8 cellular contexts compared by ENCODE assay signal in genomic region chr6:3001773-3002293, GRCh38. TPM values are rescaled to one million over a fixed set of nuclear protein-coding genes. Genes with fewer than 3 reads are reported as not detected.
DNase-seq lines count a peak whose midpoint lies in the region; ATAC-seq and TF ChIP-seq lines count a peak whose summit lies in the region.

No MANE protein-coding gene starts in this region.

- H3K9me3 Mint-ChIP-seq in CD4-positive, alpha-beta T cell, result no peaks in the 10 kb centered on the region

- peaks cover 15 to 31% (median 31%) of the 10 kb centered on the region in 3 donors for H3K36me3 ChIP-seq in tibial artery

- H3K27ac Mint-ChIP-seq in CD4-positive, alpha-beta T cell, result peak overlapping the region; percentile 8

- H3K4me1 Mint-ChIP-seq in CD4-positive, alpha-beta T cell (ENCODE audit: low read depth), result peaks cover 31% of the 10 kb centered on the region

- CTCF ChIA-PET in CD4-positive, alpha-beta T cell (lab: Charles Lee), result interaction anchor here (0.6 to 2.6 kb wide), 18 partner anchors 9 to 144 kb away, joined by 3 to 29 read pairs (median 4); partner anchors contain the start of gene RIPK1

- H3K9me3 ChIP-seq in CD4-positive, alpha-beta T cell (ENCODE audit: control insufficient read depth, low read length), result no peaks in the 10 kb centered on the region
- H3K9me3 ChIP-seq in tibial artery, result no peaks in the 10 kb centered on the region

- no peaks in the 10 kb centered on the region for H3K27me3 ChIP-seq in CD4-positive, alpha-beta T cell (ENCODE audit: control insufficient read depth, insufficient read depth, low read length)
- H3K27me3 ChIP-seq in tibial artery, result no peaks in the 10 kb centered on the region

- no peaks in the 10 kb centered on the region for H3K27me3 Mint-ChIP-seq in CD4-positive, alpha-beta T cell

- no peak overlapping the region for H3K27ac ChIP-seq in CD4-positive, alpha-beta T cell (ENCODE audit: low read depth, low read length)
- peak overlapping the region; percentile 32 to 91 for H3K27ac ChIP-seq in tibial artery

- peaks cover 41% of the 10 kb centered on the region for H3K36me3 Mint-ChIP-seq in CD4-positive, alpha-beta T cell (ENCODE audit: low read depth)

- peak overlapping the region; percentile 81 for H3K4me3 Mint-ChIP-seq in CD4-positive, alpha-beta T cell

- intact Hi-C loops in CD4-positive, alpha-beta T cell (cut with DNase I, micrococcal nuclease), result loop anchor here in 1 of 2 experiments (1.0 to 2.0 kb wide), 2 partner anchors 21 to 51 kb away; no protein-coding TSS in a partner anchor
- intact Hi-C loops in tibial artery (cut with DNase I; ENCODE audit: low total_unique reads), result no loop called here

- POLR2A ChIA-PET in CD4-positive, alpha-beta T cell (lab: Charles Lee), result interaction anchor here (0.6 to 4.2 kb wide), 6 partner anchors 12 to 67 kb away, joined by 3 to 82 read pairs (median 15); no protein-coding TSS in a partner anchor

- DNase-seq in CD4-positive, alpha-beta T cell, result no peak
- DNase-seq in NCI-H510A treated with DMSO at 0.1 percent for 48 hours (lab: John Stamatoyannopoulos, UW) (peak; percentile 13), amniotic epithelial cell (ENCODE audit: low read depth) (peak; percentile 65), iPS-NIHi11 (ENCODE audit: low spot score) (peak; percentile 43), tibial artery (peak in 1 of 2 donors; percentile 29), OCI-M2 (lab: John Stamatoyannopoulos, UW; ENCODE audit: unreplicated experiment) (no peak), DMS79 (lab: John Stamatoyannopoulos, UW) (no peak)

- no peak for ATAC-seq in CD4-positive, alpha-beta T cell (ENCODE audit: poor library complexity)
- peak; percentile 38 for ATAC-seq in GM18868 (IDR thresholded peaks at IDR 0.05; ENCODE audit: unreplicated experiment)

- TF ChIP-seq CTCF in CD4-positive, alpha-beta T cell (IDR thresholded peaks at IDR 0.05), result peak; percentile 41
- peak; percentile 62 to 78 for TF ChIP-seq CTCF in tibial artery (IDR thresholded peaks at IDR 0.05)

- H3K4me3 ChIP-seq in tibial artery, result no peak overlapping the region

- peaks cover 5 to 34% (median 24%) of the 10 kb centered on the region in 4 donors for H3K4me1 ChIP-seq in tibial artery

RNA-seq across cellular contexts. Expression of gene NQO2, which starts 2.1 kb away (rescaled TPM):
- total RNA-seq in CD4-positive, alpha-beta T cell, result 1 to 10 TPM; 6.7 to 7.7 TPM

RNA-seq across cellular contexts. Expression of gene SERPINB6, which starts 30.5 kb away (rescaled TPM):
- 10 to 100 TPM; 11.0 to 11.9 TPM for total RNA-seq in CD4-positive, alpha-beta T cell

Comparison
In these comparisons a context has a peak if more than half of its experiments do, and no peak if none do; other contexts are left out.
1. DNase-seq: peak in NCI-H510A treated with DMSO at 0.1 percent for 48 hours (single experiment), amniotic epithelial cell (single experiment) and iPS-NIHi11 (single experiment); none in CD4-positive, alpha-beta T cell (0 of 10), OCI-M2 (single experiment) and DMS79 (single experiment).